8 cellular contexts compared by ENCODE assay signal in the genomic region with DNA sequence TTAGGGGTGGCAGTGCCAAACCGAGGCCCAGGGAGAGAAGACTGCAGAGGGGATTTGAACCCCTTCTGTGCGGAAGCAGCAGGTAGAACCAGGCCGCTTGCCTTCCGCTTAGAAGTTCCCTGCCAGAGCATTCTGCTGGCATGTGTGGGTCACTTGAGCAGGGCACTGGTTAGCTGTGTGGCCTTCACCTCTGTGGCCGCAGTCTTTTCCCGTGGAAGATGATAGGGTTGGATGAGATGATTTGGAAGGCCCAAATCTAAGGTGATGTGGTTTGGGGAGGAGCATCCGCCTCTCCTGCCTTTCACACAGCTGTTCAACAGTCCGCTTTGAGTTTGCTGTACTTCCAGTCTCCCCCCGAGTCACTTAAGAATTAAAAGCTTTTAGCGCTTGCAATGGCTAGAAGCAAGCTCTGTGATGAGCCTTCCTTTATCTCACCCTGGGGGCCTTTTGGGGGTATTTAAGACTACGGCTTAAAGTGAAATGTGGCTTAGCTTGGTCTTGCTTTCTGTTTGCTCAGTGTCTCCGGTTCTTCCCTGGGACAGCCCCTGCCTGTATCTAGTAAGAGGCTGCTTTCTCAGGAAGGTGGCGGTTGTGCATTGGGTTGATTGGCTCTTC. TPM values are rescaled to one million over a fixed set of nuclear protein-coding genes. Genes with fewer than 3 reads are reported as not detected.
DNase-seq lines count a peak whose midpoint lies in the region; ATAC-seq and TF ChIP-seq lines count a peak whose summit lies in the region.

No MANE protein-coding gene starts in this region.

- peaks cover 29% of the 10 kb centered on the region for H3K4me1 ChIP-seq in KMS-11 (ENCODE audit: low read depth, poor library complexity, severe bottlenecking)

- peak overlapping the region; percentile 96 for H3K4me3 Mint-ChIP-seq in activated CD4-positive, alpha-beta T cell treated with anti-CD3 and anti-CD28 coated beads, Interleukin-2, amount 10 ng/mL, durations not matched to agents 24 days and 14 days
- H3K4me3 Mint-ChIP-seq in neural crest cell, result peak overlapping the region; percentile 94

- peaks cover 3% of the 10 kb centered on the region for H3K27me3 Mint-ChIP-seq in activated CD4-positive, alpha-beta T cell treated with anti-CD3 and anti-CD28 coated beads, Interleukin-2, amount 10 ng/mL, durations not matched to agents 24 days and 14 days
- peaks cover 9% of the 10 kb centered on the region for H3K27me3 Mint-ChIP-seq in neural crest cell (ENCODE audit: low read depth)

- no peaks in the 10 kb centered on the region for H3K36me3 ChIP-seq in KMS-11 (ENCODE audit: insufficient read depth)

- TF ChIP-seq CTCF in KMS-11 (conservative IDR thresholded peaks at IDR 0.05; ENCODE audit: low read depth, low read length) (no peak), epithelial cell of esophagus (IDR thresholded peaks at IDR 0.05; ENCODE audit: insufficient read depth, low read depth, low read length, missing control alignments) (no peak), neural crest cell (conservative IDR thresholded peaks at IDR 0.05) (no peak)

- peaks cover 3% of the 10 kb centered on the region for H3K9me3 Mint-ChIP-seq in activated CD4-positive, alpha-beta T cell treated with anti-CD3 and anti-CD28 coated beads, Interleukin-2, amount 10 ng/mL, durations not matched to agents 24 days and 14 days
- H3K9me3 Mint-ChIP-seq in neural crest cell, result no peaks in the 10 kb centered on the region

- H3K4me3 ChIP-seq in KMS-11 (IDR thresholded peaks at IDR 0.05; ENCODE audit: insufficient read depth, low read depth, low read length), result no peak overlapping the region
- H3K4me3 ChIP-seq in epithelial cell of esophagus (ENCODE audit: low read length), result peak overlapping the region; percentile 81

- H3K36me3 Mint-ChIP-seq in activated CD4-positive, alpha-beta T cell treated with anti-CD3 and anti-CD28 coated beads, Interleukin-2, amount 10 ng/mL, durations not matched to agents 24 days and 14 days (ENCODE audit: low read depth), result peaks cover 27% of the 10 kb centered on the region
- no peaks in the 10 kb centered on the region for H3K36me3 Mint-ChIP-seq in neural crest cell (ENCODE audit: low read depth)

- H3K4me1 Mint-ChIP-seq in activated CD4-positive, alpha-beta T cell treated with anti-CD3 and anti-CD28 coated beads, Interleukin-2, amount 10 ng/mL, durations not matched to agents 24 days and 14 days, result peaks cover 36% of the 10 kb centered on the region
- peaks cover 21% of the 10 kb centered on the region for H3K4me1 Mint-ChIP-seq in neural crest cell

- ATAC-seq in GM21528 (IDR thresholded peaks at IDR 0.05; ENCODE audit: low FRiP score, unreplicated experiment), result peak; percentile 33

- peaks cover 21% of the 10 kb centered on the region; the same call in 1 of the 2 replicates for H3K79me2 ChIP-seq in KMS-11 (ENCODE audit: insufficient read depth, low read depth)

- peak; percentile 22 for DNase-seq in ELF-1 (ENCODE audit: low read depth, low spot score)
- peak; percentile 85 for DNase-seq in activated CD4-positive, alpha-beta T cell treated with anti-CD3 and anti-CD28 coated beads, Interleukin-2, amount 10 ng/mL, durations not matched to agents 24 days and 14 days
- DNase-seq in epithelial cell of esophagus (ENCODE audit: low read depth), result peak; percentile 26
- no peak for DNase-seq in neural crest cell (ENCODE audit: low read depth, low spot score)
- DNase-seq in superior temporal gyrus (ENCODE audit: extremely low spot score), result peak; percentile 51
- DNase-seq in effector CD8-positive, alpha-beta T cell (lab: John Stamatoyannopoulos, UW), result no peak

- intact Hi-C loops in activated CD4-positive, alpha-beta T cell treated with anti-CD3 and anti-CD28 coated beads, Interleukin-2, amount 10 ng/mL, durations not matched to agents 24 days and 14 days (cut with micrococcal nuclease), result loop anchor here (1.0 to 5.0 kb wide), 9 partner anchors 64 to 841 kb away; partner anchors contain the start of genes CCDC167, MDGA1, PIM1 and SRSF3

- H3K27ac ChIP-seq in KMS-11, result peak overlapping the region; percentile 80

- H3K4me2 ChIP-seq in KMS-11, result peak overlapping the region; percentile 84

- peak overlapping the region; percentile 99 for H3K27ac Mint-ChIP-seq in activated CD4-positive, alpha-beta T cell treated with anti-CD3 and anti-CD28 coated beads, Interleukin-2, amount 10 ng/mL, durations not matched to agents 24 days and 14 days
- H3K27ac Mint-ChIP-seq in neural crest cell (ENCODE audit: unreplicated experiment), result peak overlapping the region; percentile 71

- no peaks in the 10 kb centered on the region for H4K20me1 ChIP-seq in KMS-11 (ENCODE audit: insufficient read depth)

- H3K27me3 ChIP-seq in KMS-11 (ENCODE audit: insufficient read depth, low read depth), result no peaks in the 10 kb centered on the region

- H3K9ac ChIP-seq in KMS-11, result peak overlapping the region; percentile 81

- H2AFZ ChIP-seq in KMS-11 (ENCODE audit: low read depth), result peak overlapping the region; percentile 93

RNA-seq across cellular contexts. Expression of gene CMTR1, which starts 0.7 kb away (rescaled TPM):
- total RNA-seq in activated CD4-positive, alpha-beta T cell treated with anti-CD3 and anti-CD28 coated beads, Interleukin-2, amount 10 ng/mL, durations not matched to agents 24 days and 14 days, result 56.4 and 57.1 TPM in 2 replicates
- total RNA-seq in neural crest cell, result 49.0 and 51.0 TPM in 2 replicates

Comparison
In these comparisons a context has a peak if more than half of its experiments do, and no peak if none do; other contexts are left out.
1. DNase-seq: peak in ELF-1 (single experiment), activated CD4-positive, alpha-beta T cell treated with anti-CD3 and anti-CD28 coated beads, Interleukin-2, amount 10 ng/mL, durations not matched to agents 24 days and 14 days (single experiment), epithelial cell of esophagus (single experiment) and superior temporal gyrus (single experiment); none in neural crest cell (single experiment) and effector CD8-positive, alpha-beta T cell (single experiment).